ENCODE assay signal across 13 cellular contexts in the genomic region with DNA sequence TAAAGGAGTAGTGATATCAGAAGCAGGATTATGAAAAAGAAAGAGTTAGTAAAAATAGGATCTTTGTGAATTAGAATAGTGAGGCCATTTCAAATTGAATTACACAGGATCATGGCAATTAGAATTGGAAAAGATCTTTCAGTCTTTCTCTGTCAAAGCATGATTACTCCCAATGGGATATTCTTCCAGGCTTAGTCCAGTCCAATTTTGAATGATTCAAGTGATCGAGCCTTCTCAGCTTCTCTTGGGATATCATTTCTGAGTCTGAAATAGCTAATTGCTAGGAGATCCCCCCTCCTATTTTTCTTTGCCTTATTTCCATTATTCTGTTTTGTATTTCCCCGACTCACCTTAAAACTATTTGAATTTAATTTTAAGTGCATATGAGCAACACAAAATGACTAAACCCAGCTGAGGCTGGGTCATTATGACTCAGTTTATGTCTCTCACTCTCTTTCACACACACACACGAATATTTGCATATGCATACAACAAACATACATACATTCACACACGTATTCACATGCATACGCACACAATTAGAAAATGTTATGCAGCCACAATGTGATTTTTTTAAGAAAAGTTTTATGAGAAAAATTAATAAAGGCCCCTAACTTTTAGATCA. TPM values are rescaled to one million over a fixed set of nuclear protein-coding genes. Genes with fewer than 3 reads are reported as not detected.
DNase-seq lines count a peak whose midpoint lies in the region; ATAC-seq and TF ChIP-seq lines count a peak whose summit lies in the region.
"Had no signal": no experiment of that assay in that cellular context is flagged by ENCODE, and none has a peak within 500 bp of the region (broad histone marks: within the 10 kb centered on the region; RNA-seq: fewer than 3 reads in every experiment).

No MANE protein-coding gene starts in this region.

- no peaks in the 10 kb centered on the region for H3K36me3 ChIP-seq in thoracic aorta

- H3K4me1 ChIP-seq in foreskin keratinocyte (no peaks in the 10 kb centered on the region), thoracic aorta (ENCODE audit: control insufficient read depth in 1 of 2, low read depth in 2 of 2) (peaks cover 4 to 5% of the 10 kb centered on the region in 2 donors)

- TF ChIP-seq CTCF in foreskin keratinocyte (conservative IDR thresholded peaks at IDR 0.05) (no peak), thoracic aorta (IDR thresholded peaks at IDR 0.05) (no peak)

- peak; percentile 99 for ATAC-seq in foreskin keratinocyte
- no peak for ATAC-seq in thoracic aorta (ENCODE audit: insufficient number of reproducible peaks, low FRiP score, low read depth)
- ATAC-seq in GM21390 (IDR thresholded peaks at IDR 0.05; ENCODE audit: unreplicated experiment) = no peak
- ATAC-seq: activated CD8-positive, alpha-beta T cell treated with anti-CD3 and anti-CD28 coated beads for 36 hours; natural killer cell; stimulated activated naive B cell treated with anti-CD40 and anti-IgM and Interleukin-4, amounts not matched to agents 10 μg/mL and 1 μg/mL and 100 μg/mL, for 72 hours had no signal

- H3K4me3 ChIP-seq in thoracic aorta = peak overlapping the region; percentile 20

- peak; percentile 14 for DNase-seq in NCI-H748 (lab: John Stamatoyannopoulos, UW; ENCODE audit: unreplicated experiment)
- no peak for DNase-seq in NCI-H748 treated with DMSO at 0.1 percent for 48 hours (lab: John Stamatoyannopoulos, UW)
- DNase-seq in amniotic epithelial cell (ENCODE audit: low read depth) = peak; percentile 39
- DNase-seq in foreskin keratinocyte = peak; percentile 60 to 80
- DNase-seq in thoracic aorta (ENCODE audit: low spot score) = no peak
- DNase-seq in stimulated activated CD4-positive, alpha-beta T cell treated with anti-CD3 and anti-CD28 coated beads, Interleukin-15, amount 100 ng/mL, for 24 hours = no peak
- no peak for DNase-seq in NCI-H128 (lab: John Stamatoyannopoulos, UW; ENCODE audit: unreplicated experiment)
- DNase-seq: activated CD8-positive, alpha-beta T cell treated with anti-CD3 and anti-CD28 coated beads for 36 hours; effector CD4-positive, alpha-beta T cell; natural killer cell; NCI-H187; stimulated activated naive B cell treated with anti-CD40 and anti-IgM and Interleukin-4, amounts not matched to agents 10 μg/mL and 1 μg/mL and 100 μg/mL, for 72 hours had no signal

- H3K27me3 ChIP-seq in foreskin keratinocyte = no peaks in the 10 kb centered on the region
- H3K27me3 ChIP-seq in thoracic aorta (replicated peaks; ENCODE audit: insufficient read depth) = no peaks in the 10 kb centered on the region

- peak overlapping the region; percentile 20 for H3K27ac ChIP-seq in foreskin keratinocyte
- no peak overlapping the region for H3K27ac ChIP-seq in thoracic aorta

- H3K9me3 ChIP-seq in thoracic aorta = peaks cover 3% of the 10 kb centered on the region

RNA-seq across cellular contexts. Expression of gene EFNA5, which starts 34.8 kb away (rescaled TPM):
- 5.3 and 6.3 TPM in 2 replicates for total RNA-seq in foreskin keratinocyte
- 2.7 and 3.0 TPM in 2 replicates for polyA plus RNA-seq in foreskin keratinocyte
- 10 to 100 TPM in 1 of 2 donors, 1 to 10 TPM in 1; 6.0 to 13.5 TPM for total RNA-seq in thoracic aorta
- total RNA-seq: activated CD8-positive, alpha-beta T cell treated with anti-CD3 and anti-CD28 coated beads for 36 hours had no signal

Comparison
In these comparisons a context has a peak if more than half of its experiments do, and no peak if none do; other contexts are left out.
1. DNase-seq: peak in NCI-H748 (single experiment), amniotic epithelial cell (single experiment) and foreskin keratinocyte (2 of 2); none in NCI-H748 treated with DMSO at 0.1 percent for 48 hours (single experiment), thoracic aorta (single experiment), stimulated activated CD4-positive, alpha-beta T cell treated with anti-CD3 and anti-CD28 coated beads, Interleukin-15, amount 100 ng/mL, for 24 hours (single experiment) and NCI-H128 (single experiment).